ENCODE assay signal across 1 cellular context in genomic region chr20:63742381-63743024, GRCh38.
TF ChIP-seq lines count a peak whose summit lies in the region.

No MANE protein-coding gene starts in this region.

TF ChIP-seq in HCT116, 20 proteins besides CTCF, POLR2A, EP300 and RAD21 (continued from another document):
- TF ChIP-seq ATF3 (IDR thresholded peaks at IDR 0.05), result no peak
- no peak for TF ChIP-seq SRF (IDR thresholded peaks at IDR 0.05; ENCODE audit: low read depth)
- TF ChIP-seq SIN3A (IDR thresholded peaks at IDR 0.05; ENCODE audit: low read depth), result no peak
- TF ChIP-seq EZH2phosphoT487 (IDR thresholded peaks at IDR 0.05; ENCODE audit: borderline replicate concordance), result no peak
- TF ChIP-seq MAX (IDR thresholded peaks at IDR 0.05), result no peak
- no peak for TF ChIP-seq ZNF274 (IDR thresholded peaks at IDR 0.05; ENCODE audit: low read depth, low read length)
- no peak for TF ChIP-seq CEBPB (IDR thresholded peaks at IDR 0.05; ENCODE audit: low read depth)
